Comparison of ENCODE assay signal across 14 cellular contexts in the genomic region with DNA sequence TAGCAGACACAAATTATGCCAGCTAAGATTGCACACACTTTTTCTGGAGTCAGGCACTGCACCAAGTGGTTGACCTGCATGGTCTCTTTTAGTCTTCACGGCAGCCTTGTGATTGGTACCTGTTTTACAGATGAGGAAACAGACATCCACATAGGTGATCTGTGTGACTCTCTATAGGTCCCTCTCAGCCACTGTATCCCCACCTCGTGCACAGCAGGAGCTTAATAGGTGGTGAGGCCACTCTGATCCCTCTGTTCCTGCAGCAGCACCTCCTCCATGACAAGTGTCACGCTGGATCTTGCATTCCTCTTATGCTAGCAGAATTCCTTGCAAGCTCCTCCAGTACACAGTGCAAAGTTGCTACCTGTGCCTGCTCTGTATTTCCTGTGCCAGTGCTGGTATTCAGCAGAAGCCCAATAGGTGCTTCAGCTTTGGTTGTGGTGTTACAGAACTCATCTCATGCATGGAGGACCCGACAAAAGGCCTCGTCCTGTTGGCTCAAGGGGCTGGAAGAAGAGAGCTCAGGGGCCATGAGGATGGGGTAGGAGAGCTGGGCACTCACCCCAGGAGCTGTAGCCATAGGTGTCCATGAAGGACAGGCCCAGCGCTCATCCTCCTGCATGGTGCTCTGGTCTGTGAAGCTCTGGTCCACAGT.
DNase-seq lines count a peak whose midpoint lies in the region; ATAC-seq and TF ChIP-seq lines count a peak whose summit lies in the region.
"Had no signal": no experiment of that assay in that cellular context is flagged by ENCODE, and none has a peak within 500 bp of the region (broad histone marks: within the 10 kb centered on the region; RNA-seq: fewer than 3 reads in every experiment).

No MANE protein-coding gene starts in this region.

- H3K9me3 ChIP-seq in esophagus muscularis mucosa (no peaks in the 10 kb centered on the region), neuronal stem cell (replicated peaks in 1 of 2; ENCODE audit: control insufficient read depth in 2 of 2, insufficient read depth in 1 of 2, low read depth in 1 of 2, low read length in 2 of 2) (no peaks in the 10 kb centered on the region), body of pancreas (no peaks in the 10 kb centered on the region)
- H3K9me3 ChIP-seq: BLaER1 had no signal

- 80% methylated on average over 6 of the region's 6 CpGs for WGBS in esophagus muscularis mucosa
- WGBS in neuronal stem cell (ENCODE audit: extremely low coverage in 2 of 2, insufficient read length in 2 of 2, insufficient replicate concordance in 1 of 2), 2 donors: no CpG with 5 or more reads among the region's 6 CpGs
- 58 to 60% methylated on average over 3 to 6 of the region's 6 CpGs for WGBS in body of pancreas, 2 donors

- H3K27me3 ChIP-seq in esophagus muscularis mucosa (peaks cover 0 to 57% (median 5%) of the 10 kb centered on the region in 4 donors), neuronal stem cell (ENCODE audit: control insufficient read depth in 3 of 3, insufficient read depth in 3 of 3, low read depth in 1 of 3, low read length in 3 of 3) (no peaks in the 10 kb centered on the region), body of pancreas (peaks cover 0 to 2% of the 10 kb centered on the region in 2 donors)
- H3K27me3 ChIP-seq: BLaER1 had no signal

- no peaks in the 10 kb centered on the region for H3K36me3 Mint-ChIP-seq in activated CD8-positive, alpha-beta T cell treated with anti-CD3 and anti-CD28 coated beads, Interleukin-2, amount 10 ng/mL, durations not matched to agents 7 days and 5 days (ENCODE audit: low read depth)
- no peaks in the 10 kb centered on the region for H3K36me3 Mint-ChIP-seq in activated CD8-positive, alpha-beta T cell treated with anti-CD3 and anti-CD28 coated beads for 36 hours (ENCODE audit: low read depth)
- H3K36me3 Mint-ChIP-seq in stimulated activated memory B cell treated with anti-CD40 and anti-IgM and Interleukin-4, amounts not matched to agents 10 μg/mL and 1 μg/mL and 100 μg/mL, for 72 hours: no peaks in the 10 kb centered on the region
- H3K36me3 Mint-ChIP-seq: CD8-positive, alpha-beta memory T cell had no signal

- H4K91ac ChIP-seq in neuronal stem cell (ENCODE audit: low read depth, low read length, poor library complexity): no peak overlapping the region

- no peak overlapping the region for H3K9ac ChIP-seq in neuronal stem cell (ENCODE audit: low read depth, low read length, poor library complexity)
- H3K9ac ChIP-seq: BLaER1 had no signal

- ATAC-seq in activated CD8-positive, alpha-beta T cell treated with anti-CD3 and anti-CD28 coated beads, Interleukin-2, amount 10 ng/mL, durations not matched to agents 7 days and 5 days: no peak
- ATAC-seq in activated CD8-positive, alpha-beta T cell treated with anti-CD3 and anti-CD28 coated beads for 36 hours: no peak
- peak; percentile 45 for ATAC-seq in stimulated activated memory B cell treated with anti-CD40 and anti-IgM and Interleukin-4, amounts not matched to agents 10 μg/mL and 1 μg/mL and 100 μg/mL, for 72 hours
- no peak for ATAC-seq in body of pancreas

- H2AFZ ChIP-seq in neuronal stem cell (ENCODE audit: low read length): no peak overlapping the region

- no peak overlapping the region for H2BK15ac ChIP-seq in neuronal stem cell (ENCODE audit: low read length)

- no peak overlapping the region for H3K27ac Mint-ChIP-seq in activated CD8-positive, alpha-beta T cell treated with anti-CD3 and anti-CD28 coated beads, Interleukin-2, amount 10 ng/mL, durations not matched to agents 7 days and 5 days
- H3K27ac Mint-ChIP-seq in activated CD8-positive, alpha-beta T cell treated with anti-CD3 and anti-CD28 coated beads for 36 hours: no peak overlapping the region
- no peak overlapping the region for H3K27ac Mint-ChIP-seq in stimulated activated memory B cell treated with anti-CD40 and anti-IgM and Interleukin-4, amounts not matched to agents 10 μg/mL and 1 μg/mL and 100 μg/mL, for 72 hours
- H3K27ac Mint-ChIP-seq: CD8-positive, alpha-beta memory T cell had no signal

- no peak for TF ChIP-seq CTCF in activated CD8-positive, alpha-beta T cell treated with anti-CD3 and anti-CD28 coated beads for 36 hours (IDR thresholded peaks at IDR 0.05)
- TF ChIP-seq CTCF in esophagus muscularis mucosa (IDR thresholded peaks at IDR 0.05): no peak
- no peak for TF ChIP-seq CTCF in body of pancreas (IDR thresholded peaks at IDR 0.05)

- peak overlapping the region; percentile 8 for H2AK5ac ChIP-seq in neuronal stem cell (ENCODE audit: low read depth, low read length)

- H3K18ac ChIP-seq in neuronal stem cell (ENCODE audit: low read length): no peak overlapping the region

- no peak overlapping the region for H3K14ac ChIP-seq in neuronal stem cell (ENCODE audit: low read length)

- no peak overlapping the region for H3K4me3 ChIP-seq in esophagus muscularis mucosa
- H3K4me3 ChIP-seq in neuronal stem cell (ENCODE audit: low read length in 2 of 2): no peak overlapping the region
- H3K4me3 ChIP-seq in body of pancreas: no peak overlapping the region
- H3K4me3 ChIP-seq: BLaER1 had no signal

- no peak overlapping the region for H3K23ac ChIP-seq in neuronal stem cell (ENCODE audit: low read depth, low read length, poor library complexity)

- H4K8ac ChIP-seq in neuronal stem cell (ENCODE audit: low read depth, low read length): no peak overlapping the region

- POLR2A ChIA-PET in activated CD8-positive, alpha-beta T cell treated with anti-CD3 and anti-CD28 coated beads, Interleukin-2, amount 10 ng/mL, durations not matched to agents 7 days and 5 days (lab: Charles Lee): no interaction called here
- POLR2A ChIA-PET in activated CD8-positive, alpha-beta T cell treated with anti-CD3 and anti-CD28 coated beads for 36 hours (lab: Charles Lee): no interaction called here

- no peaks in the 10 kb centered on the region for H3K36me3 ChIP-seq in esophagus muscularis mucosa
- no peaks in the 10 kb centered on the region for H3K36me3 ChIP-seq in neuronal stem cell (replicated peaks in 1 of 2; ENCODE audit: control insufficient read depth in 2 of 2, insufficient read depth in 2 of 2, low read length in 2 of 2)
- H3K36me3 ChIP-seq in body of pancreas (replicated peaks in 1 of 2; ENCODE audit: insufficient read depth in 1 of 2, low read depth in 2 of 2): no peaks in the 10 kb centered on the region
- H3K36me3 ChIP-seq: BLaER1 had no signal

- no peak overlapping the region for H3K4me2 ChIP-seq in neuronal stem cell (ENCODE audit: insufficient read depth, low read length, poor library complexity, severe bottlenecking)
- H3K4me2 ChIP-seq: BLaER1 had no signal

- TF ChIP-seq POLR2A in esophagus muscularis mucosa (IDR thresholded peaks at IDR 0.05; ENCODE audit: low read depth) (no peak), body of pancreas (IDR thresholded peaks at IDR 0.05) (no peak)

- H3K4me1 ChIP-seq in esophagus muscularis mucosa (no peaks in the 10 kb centered on the region), neuronal stem cell (ENCODE audit: control insufficient read depth in 2 of 2, insufficient read depth in 1 of 2, low read depth in 1 of 2, low read length in 2 of 2) (peaks cover 0 to 2% of the 10 kb centered on the region in 2 donors), body of pancreas (no peaks in the 10 kb centered on the region)
- H3K4me1 ChIP-seq: BLaER1 had no signal

- H3K27ac ChIP-seq in esophagus muscularis mucosa (replicated peaks in 1 of 4) (no peak overlapping the region), neuronal stem cell (replicated peaks; ENCODE audit: low read length) (no peak overlapping the region), body of pancreas (no peak overlapping the region)
- H3K27ac ChIP-seq: BLaER1 had no signal

- intact Hi-C loops in activated CD8-positive, alpha-beta T cell treated with anti-CD3 and anti-CD28 coated beads for 36 hours (cut with micrococcal nuclease): no loop called here
- intact Hi-C loops in esophagus muscularis mucosa (cut with DNase I): no loop called here
- intact Hi-C loops in body of pancreas (cut with DNase I): no loop called here

- peaks cover under 1% of the 10 kb centered on the region for H3K4me1 Mint-ChIP-seq in activated CD8-positive, alpha-beta T cell treated with anti-CD3 and anti-CD28 coated beads, Interleukin-2, amount 10 ng/mL, durations not matched to agents 7 days and 5 days (ENCODE audit: low read depth)
- H3K4me1 Mint-ChIP-seq in activated CD8-positive, alpha-beta T cell treated with anti-CD3 and anti-CD28 coated beads for 36 hours (ENCODE audit: low read depth): no peaks in the 10 kb centered on the region
- no peaks in the 10 kb centered on the region for H3K4me1 Mint-ChIP-seq in stimulated activated memory B cell treated with anti-CD40 and anti-IgM and Interleukin-4, amounts not matched to agents 10 μg/mL and 1 μg/mL and 100 μg/mL, for 72 hours
- H3K4me1 Mint-ChIP-seq: CD8-positive, alpha-beta memory T cell had no signal

- no peak overlapping the region for H2BK120ac ChIP-seq in neuronal stem cell (ENCODE audit: low read depth, low read length)

- H3K79me1 ChIP-seq in neuronal stem cell (ENCODE audit: low read depth, low read length): no peaks in the 10 kb centered on the region

- no peak for TF ChIP-seq EP300 in esophagus muscularis mucosa (IDR thresholded peaks at IDR 0.05)

- peak; percentile 17 for DNase-seq in activated CD8-positive, alpha-beta T cell treated with anti-CD3 and anti-CD28 coated beads, Interleukin-2, amount 10 ng/mL, durations not matched to agents 7 days and 5 days
- DNase-seq in activated CD8-positive, alpha-beta T cell treated with anti-CD3 and anti-CD28 coated beads for 36 hours: no peak
- DNase-seq in esophagus muscularis mucosa (ENCODE audit: extremely low spot score) (peak; percentile 86), neuronal stem cell (ENCODE audit: low spot score) (no peak), body of pancreas (no peak)
- no peak for DNase-seq in stimulated activated CD4-positive, alpha-beta T cell treated with anti-CD3 and anti-CD28 coated beads, Interleukin-4, amount 100 ng/mL, for 24 hours
- DNase-seq: 8988T; AML-193; CD8-positive, alpha-beta memory T cell; DMS53; GF-D8; HCEC 1CT had no signal

- no peak overlapping the region for H2BK12ac ChIP-seq in neuronal stem cell (ENCODE audit: low read length)

- H3K9me3 Mint-ChIP-seq in activated CD8-positive, alpha-beta T cell treated with anti-CD3 and anti-CD28 coated beads, Interleukin-2, amount 10 ng/mL, durations not matched to agents 7 days and 5 days (ENCODE audit: insufficient read depth): no peaks in the 10 kb centered on the region
- no peaks in the 10 kb centered on the region for H3K9me3 Mint-ChIP-seq in activated CD8-positive, alpha-beta T cell treated with anti-CD3 and anti-CD28 coated beads for 36 hours
- H3K9me3 Mint-ChIP-seq in stimulated activated memory B cell treated with anti-CD40 and anti-IgM and Interleukin-4, amounts not matched to agents 10 μg/mL and 1 μg/mL and 100 μg/mL, for 72 hours: no peaks in the 10 kb centered on the region
- H3K9me3 Mint-ChIP-seq: CD8-positive, alpha-beta memory T cell had no signal

- peaks cover 9% of the 10 kb centered on the region for H3K27me3 Mint-ChIP-seq in activated CD8-positive, alpha-beta T cell treated with anti-CD3 and anti-CD28 coated beads, Interleukin-2, amount 10 ng/mL, durations not matched to agents 7 days and 5 days (ENCODE audit: low read depth)
- H3K27me3 Mint-ChIP-seq in activated CD8-positive, alpha-beta T cell treated with anti-CD3 and anti-CD28 coated beads for 36 hours: peaks cover 9% of the 10 kb centered on the region
- peaks cover 56% of the 10 kb centered on the region for H3K27me3 Mint-ChIP-seq in stimulated activated memory B cell treated with anti-CD40 and anti-IgM and Interleukin-4, amounts not matched to agents 10 μg/mL and 1 μg/mL and 100 μg/mL, for 72 hours

- H3K4ac ChIP-seq in neuronal stem cell (ENCODE audit: low read length): no peak overlapping the region

- no peak overlapping the region for H2BK5ac ChIP-seq in neuronal stem cell (ENCODE audit: low read length)

- no peak overlapping the region for H3K4me3 Mint-ChIP-seq in activated CD8-positive, alpha-beta T cell treated with anti-CD3 and anti-CD28 coated beads, Interleukin-2, amount 10 ng/mL, durations not matched to agents 7 days and 5 days
- no peak overlapping the region for H3K4me3 Mint-ChIP-seq in activated CD8-positive, alpha-beta T cell treated with anti-CD3 and anti-CD28 coated beads for 36 hours
- no peak overlapping the region for H3K4me3 Mint-ChIP-seq in stimulated activated memory B cell treated with anti-CD40 and anti-IgM and Interleukin-4, amounts not matched to agents 10 μg/mL and 1 μg/mL and 100 μg/mL, for 72 hours
- H3K4me3 Mint-ChIP-seq: CD8-positive, alpha-beta memory T cell had no signal

- CTCF ChIA-PET in activated CD8-positive, alpha-beta T cell treated with anti-CD3 and anti-CD28 coated beads, Interleukin-2, amount 10 ng/mL, durations not matched to agents 7 days and 5 days (lab: Charles Lee): no interaction called here
- CTCF ChIA-PET in activated CD8-positive, alpha-beta T cell treated with anti-CD3 and anti-CD28 coated beads for 36 hours (lab: Charles Lee): no interaction called here

Comparison
In these comparisons a context has a peak if more than half of its experiments do, and no peak if none do; other contexts are left out.
1. DNase-seq: peak in activated CD8-positive, alpha-beta T cell treated with anti-CD3 and anti-CD28 coated beads, Interleukin-2, amount 10 ng/mL, durations not matched to agents 7 days and 5 days (single experiment) and esophagus muscularis mucosa (single experiment); none in activated CD8-positive, alpha-beta T cell treated with anti-CD3 and anti-CD28 coated beads for 36 hours (single experiment), neuronal stem cell (single experiment), stimulated activated CD4-positive, alpha-beta T cell treated with anti-CD3 and anti-CD28 coated beads, Interleukin-4, amount 100 ng/mL, for 24 hours (single experiment) and body of pancreas (0 of 4).